In genomic region chr17:37358098-37358829, GRCh38 we compare ENCODE assay signal across 1 cellular context.
TF ChIP-seq lines count a peak whose summit lies in the region.

No MANE protein-coding gene starts in this region.

TF ChIP-seq in HepG2, 621 proteins besides CTCF, POLR2A, EP300 and RAD21 (continued from another document and continues in another):
- peak; percentile 41; the same call in 1 of the 2 replicates for TF ChIP-seq ZNF510 (CRISPR knock-in tag; IDR thresholded peaks at IDR 0.05; ENCODE audit: low read depth)
- TF ChIP-seq ZNF407 (CRISPR knock-in tag; IDR thresholded peaks at IDR 0.05; ENCODE audit: not compliant biosample characterization) = peak; percentile 47
- no peak for TF ChIP-seq ZNF17 (CRISPR knock-in tag; IDR thresholded peaks at IDR 0.05)
- 0 out of 2 replicates have a peak, but pooled peaks have one; percentile 18 for TF ChIP-seq ZNF563 (CRISPR knock-in tag; IDR thresholded peaks at IDR 0.05)
- TF ChIP-seq HNF4G (IDR thresholded peaks at IDR 0.05; ENCODE audit: borderline replicate concordance, low read depth, low read length) = no peak
- TF ChIP-seq HNF4G (CRISPR knock-in tag; IDR thresholded peaks at IDR 0.05; ENCODE audit: borderline replicate concordance, low read depth) = peak; percentile 12; the same call in 1 of the 2 replicates
- no peak for TF ChIP-seq CREB3 (CRISPR knock-in tag; IDR thresholded peaks at IDR 0.05)
- TF ChIP-seq ZNF331 (CRISPR knock-in tag; IDR thresholded peaks at IDR 0.05) = peak; percentile 51; the same call in 1 of the 2 replicates
- TF ChIP-seq ZNF678 (CRISPR knock-in tag; IDR thresholded peaks at IDR 0.05) = 0 out of 2 replicates have a peak, but pooled peaks have one; percentile 18
- TF ChIP-seq AHR (CRISPR knock-in tag; IDR thresholded peaks at IDR 0.05) = peak; percentile 72; the same call in 1 of the 2 replicates
- TF ChIP-seq, protein P1, sequence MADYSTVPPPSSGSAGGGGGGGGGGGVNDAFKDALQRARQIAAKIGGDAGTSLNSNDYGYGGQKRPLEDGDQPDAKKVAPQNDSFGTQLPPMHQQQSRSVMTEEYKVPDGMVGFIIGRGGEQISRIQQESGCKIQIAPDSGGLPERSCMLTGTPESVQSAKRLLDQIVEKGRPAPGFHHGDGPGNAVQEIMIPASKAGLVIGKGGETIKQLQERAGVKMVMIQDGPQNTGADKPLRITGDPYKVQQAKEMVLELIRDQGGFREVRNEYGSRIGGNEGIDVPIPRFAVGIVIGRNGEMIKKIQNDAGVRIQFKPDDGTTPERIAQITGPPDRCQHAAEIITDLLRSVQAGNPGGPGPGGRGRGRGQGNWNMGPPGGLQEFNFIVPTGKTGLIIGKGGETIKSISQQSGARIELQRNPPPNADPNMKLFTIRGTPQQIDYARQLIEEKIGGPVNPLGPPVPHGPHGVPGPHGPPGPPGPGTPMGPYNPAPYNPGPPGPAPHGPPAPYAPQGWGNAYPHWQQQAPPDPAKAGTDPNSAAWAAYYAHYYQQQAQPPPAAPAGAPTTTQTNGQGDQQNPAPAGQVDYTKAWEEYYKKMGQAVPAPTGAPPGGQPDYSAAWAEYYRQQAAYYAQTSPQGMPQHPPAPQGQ (CRISPR knock-in tag; IDR thresholded peaks at IDR 0.05; ENCODE audit: borderline replicate concordance) = no peak
- TF ChIP-seq, protein P2, sequence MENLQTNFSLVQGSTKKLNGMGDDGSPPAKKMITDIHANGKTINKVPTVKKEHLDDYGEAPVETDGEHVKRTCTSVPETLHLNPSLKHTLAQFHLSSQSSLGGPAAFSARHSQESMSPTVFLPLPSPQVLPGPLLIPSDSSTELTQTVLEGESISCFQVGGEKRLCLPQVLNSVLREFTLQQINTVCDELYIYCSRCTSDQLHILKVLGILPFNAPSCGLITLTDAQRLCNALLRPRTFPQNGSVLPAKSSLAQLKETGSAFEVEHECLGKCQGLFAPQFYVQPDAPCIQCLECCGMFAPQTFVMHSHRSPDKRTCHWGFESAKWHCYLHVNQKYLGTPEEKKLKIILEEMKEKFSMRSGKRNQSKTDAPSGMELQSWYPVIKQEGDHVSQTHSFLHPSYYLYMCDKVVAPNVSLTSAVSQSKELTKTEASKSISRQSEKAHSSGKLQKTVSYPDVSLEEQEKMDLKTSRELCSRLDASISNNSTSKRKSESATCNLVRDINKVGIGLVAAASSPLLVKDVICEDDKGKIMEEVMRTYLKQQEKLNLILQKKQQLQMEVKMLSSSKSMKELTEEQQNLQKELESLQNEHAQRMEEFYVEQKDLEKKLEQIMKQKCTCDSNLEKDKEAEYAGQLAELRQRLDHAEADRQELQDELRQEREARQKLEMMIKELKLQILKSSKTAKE (CRISPR knock-in tag; IDR thresholded peaks at IDR 0.05; ENCODE audit: borderline replicate concordance) = 0 out of 2 replicates have a peak, but pooled peaks have one; percentile 1
- no peak for TF ChIP-seq GABPA (IDR thresholded peaks at IDR 0.05; ENCODE audit: low read depth, low read length)
- 0 out of 2 replicates have a peak, but pooled peaks have one; percentile 13 for TF ChIP-seq GABPA (CRISPR knock-in tag; IDR thresholded peaks at IDR 0.05; ENCODE audit: low read depth)
- 0 out of 2 replicates have a peak, but pooled peaks have one; percentile 56 for TF ChIP-seq ZNF224 (CRISPR knock-in tag; IDR thresholded peaks at IDR 0.05)
- TF ChIP-seq ZNF329 (CRISPR knock-in tag; IDR thresholded peaks at IDR 0.05; ENCODE audit: low read depth) = peak; percentile 57; the same call in 1 of the 2 replicates
- TF ChIP-seq, protein P3, sequence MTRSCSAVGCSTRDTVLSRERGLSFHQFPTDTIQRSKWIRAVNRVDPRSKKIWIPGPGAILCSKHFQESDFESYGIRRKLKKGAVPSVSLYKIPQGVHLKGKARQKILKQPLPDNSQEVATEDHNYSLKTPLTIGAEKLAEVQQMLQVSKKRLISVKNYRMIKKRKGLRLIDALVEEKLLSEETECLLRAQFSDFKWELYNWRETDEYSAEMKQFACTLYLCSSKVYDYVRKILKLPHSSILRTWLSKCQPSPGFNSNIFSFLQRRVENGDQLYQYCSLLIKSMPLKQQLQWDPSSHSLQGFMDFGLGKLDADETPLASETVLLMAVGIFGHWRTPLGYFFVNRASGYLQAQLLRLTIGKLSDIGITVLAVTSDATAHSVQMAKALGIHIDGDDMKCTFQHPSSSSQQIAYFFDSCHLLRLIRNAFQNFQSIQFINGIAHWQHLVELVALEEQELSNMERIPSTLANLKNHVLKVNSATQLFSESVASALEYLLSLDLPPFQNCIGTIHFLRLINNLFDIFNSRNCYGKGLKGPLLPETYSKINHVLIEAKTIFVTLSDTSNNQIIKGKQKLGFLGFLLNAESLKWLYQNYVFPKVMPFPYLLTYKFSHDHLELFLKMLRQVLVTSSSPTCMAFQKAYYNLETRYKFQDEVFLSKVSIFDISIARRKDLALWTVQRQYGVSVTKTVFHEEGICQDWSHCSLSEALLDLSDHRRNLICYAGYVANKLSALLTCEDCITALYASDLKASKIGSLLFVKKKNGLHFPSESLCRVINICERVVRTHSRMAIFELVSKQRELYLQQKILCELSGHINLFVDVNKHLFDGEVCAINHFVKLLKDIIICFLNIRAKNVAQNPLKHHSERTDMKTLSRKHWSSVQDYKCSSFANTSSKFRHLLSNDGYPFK (CRISPR knock-in tag; IDR thresholded peaks at IDR 0.05; ENCODE audit: borderline replicate concordance) = peak; percentile 55; the same call in 1 of the 2 replicates
- 0 out of 2 replicates have a peak, but pooled peaks have one; percentile 42 for TF ChIP-seq ZNF589 (CRISPR knock-in tag; conservative IDR thresholded peaks at IDR 0.05)
- TF ChIP-seq ZSCAN9 (CRISPR knock-in tag; IDR thresholded peaks at IDR 0.05; ENCODE audit: borderline replicate concordance) = 0 out of 2 replicates have a peak, but pooled peaks have one; percentile 53
- TF ChIP-seq NONO (IDR thresholded peaks at IDR 0.05) = no peak
- TF ChIP-seq NONO (CRISPR knock-in tag; conservative IDR thresholded peaks at IDR 0.05) = peak; percentile 79; the same call in 1 of the 2 replicates
- TF ChIP-seq POLR2AphosphoS5 (IDR thresholded peaks at IDR 0.05; ENCODE audit: low read depth, low read length) = peak; percentile 62
- no peak for TF ChIP-seq ZNF670 (CRISPR knock-in tag; IDR thresholded peaks at IDR 0.05; ENCODE audit: borderline replicate concordance)
- TF ChIP-seq, protein P4, sequence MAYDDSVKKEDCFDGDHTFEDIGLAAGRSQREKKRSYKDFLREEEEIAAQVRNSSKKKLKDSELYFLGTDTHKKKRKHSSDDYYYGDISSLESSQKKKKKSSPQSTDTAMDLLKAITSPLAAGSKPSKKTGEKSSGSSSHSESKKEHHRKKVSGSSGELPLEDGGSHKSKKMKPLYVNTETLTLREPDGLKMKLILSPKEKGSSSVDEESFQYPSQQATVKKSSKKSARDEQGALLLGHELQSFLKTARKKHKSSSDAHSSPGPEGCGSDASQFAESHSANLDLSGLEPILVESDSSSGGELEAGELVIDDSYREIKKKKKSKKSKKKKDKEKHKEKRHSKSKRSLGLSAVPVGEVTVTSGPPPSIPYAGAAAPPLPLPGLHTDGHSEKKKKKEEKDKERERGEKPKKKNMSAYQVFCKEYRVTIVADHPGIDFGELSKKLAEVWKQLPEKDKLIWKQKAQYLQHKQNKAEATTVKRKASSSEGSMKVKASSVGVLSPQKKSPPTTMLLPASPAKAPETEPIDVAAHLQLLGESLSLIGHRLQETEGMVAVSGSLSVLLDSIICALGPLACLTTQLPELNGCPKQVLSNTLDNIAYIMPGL (CRISPR knock-in tag; IDR thresholded peaks at IDR 0.05; ENCODE audit: borderline replicate concordance in 1 of 2, low read depth in 1 of 2) = peak in 1 of 2 experiments; percentile 60; a peak in 2 of 4 replicates
- 0 out of 2 replicates have a peak, but pooled peaks have one; percentile 7 for TF ChIP-seq CBX5 (CRISPR knock-in tag; IDR thresholded peaks at IDR 0.05; ENCODE audit: borderline replicate concordance)
- peak; percentile 49; the same call in 1 of the 2 replicates for TF ChIP-seq HNF1B (CRISPR knock-in tag; IDR thresholded peaks at IDR 0.05)
- no peak for TF ChIP-seq CHD4 (IDR thresholded peaks at IDR 0.05; ENCODE audit: borderline replicate concordance, low read length)
- 0 out of 2 replicates have a peak, but pooled peaks have one; percentile 30 for TF ChIP-seq GTF3A (CRISPR knock-in tag; conservative IDR thresholded peaks at IDR 0.05)
- no peak for TF ChIP-seq RFXAP (CRISPR knock-in tag; IDR thresholded peaks at IDR 0.05; ENCODE audit: borderline replicate concordance)
- no peak for TF ChIP-seq KLF13 (CRISPR knock-in tag; IDR thresholded peaks at IDR 0.05)
- TF ChIP-seq NFYC (CRISPR knock-in tag; IDR thresholded peaks at IDR 0.05) = no peak
- peak; percentile 79 for TF ChIP-seq TAF1 (CRISPR knock-in tag; IDR thresholded peaks at IDR 0.05)
- TF ChIP-seq ZNF574 (CRISPR knock-in tag; IDR thresholded peaks at IDR 0.05) = peak; percentile 26; the same call in 1 of the 2 replicates
